8 cellular contexts compared by ENCODE assay signal in the genomic region with DNA sequence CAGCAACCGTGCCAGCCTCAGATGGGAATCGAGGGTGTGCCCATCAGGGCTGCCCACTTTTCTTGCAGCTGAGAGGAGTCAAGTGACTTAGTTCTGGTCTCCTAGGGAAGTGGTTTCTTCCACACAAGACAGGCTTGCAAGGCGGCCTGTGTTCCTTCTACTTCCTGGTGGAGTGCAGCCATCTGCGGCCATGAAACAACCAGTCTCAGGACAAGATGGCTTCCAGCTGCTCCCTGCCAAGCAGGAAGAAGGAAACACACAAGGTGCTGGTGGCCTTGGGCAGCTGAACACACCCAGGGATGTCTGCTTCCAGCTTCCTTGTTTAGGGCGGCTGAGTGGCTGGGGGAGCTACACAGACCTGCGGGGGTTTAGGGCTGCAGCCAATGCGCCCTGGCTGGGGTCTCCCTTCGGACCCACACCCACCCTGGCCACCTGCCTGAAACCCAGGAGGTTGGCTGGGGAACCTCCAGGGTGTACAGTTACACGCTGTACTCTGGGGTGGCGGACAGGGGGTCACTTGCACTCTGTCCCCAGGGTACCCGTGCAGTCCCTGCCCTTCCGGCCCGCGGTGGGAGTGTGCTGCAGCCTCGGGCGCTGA. TPM values are rescaled to one million over a fixed set of nuclear protein-coding genes. Genes with fewer than 3 reads are reported as not detected.
DNase-seq lines count a peak whose midpoint lies in the region; ATAC-seq and TF ChIP-seq lines count a peak whose summit lies in the region.

No MANE protein-coding gene starts in this region.

- H3K27ac Mint-ChIP-seq in memory B cell (peak overlapping the region; percentile 89), type B pancreatic cell (peak overlapping the region; percentile 96)

- H3K4me1 Mint-ChIP-seq in memory B cell (peaks cover 39% of the 10 kb centered on the region), type B pancreatic cell (ENCODE audit: unreplicated experiment) (peaks cover 12% of the 10 kb centered on the region)

- peaks cover 2% of the 10 kb centered on the region for H3K27me3 Mint-ChIP-seq in memory B cell
- peaks cover 14% of the 10 kb centered on the region for H3K27me3 Mint-ChIP-seq in type B pancreatic cell

- H3K27me3 ChIP-seq in BJ (ENCODE audit: control insufficient read depth, insufficient read depth, low read length), result no peaks in the 10 kb centered on the region

- TF ChIP-seq CTCF in BJ (IDR thresholded peaks at IDR 0.05; ENCODE audit: insufficient read depth, low read depth, low read length) (no peak), LNCaP clone FGC (IDR thresholded peaks at IDR 0.05; ENCODE audit: control insufficient read depth, extremely low read depth, insufficient read depth) (no peak), type B pancreatic cell (conservative IDR thresholded peaks at IDR 0.05) (no peak)

- H3K9me3 Mint-ChIP-seq in memory B cell, result peaks cover 1% of the 10 kb centered on the region
- peaks cover 4% of the 10 kb centered on the region for H3K9me3 Mint-ChIP-seq in type B pancreatic cell

- H3K4me3 Mint-ChIP-seq in memory B cell, result peak overlapping the region; percentile 97
- H3K4me3 Mint-ChIP-seq in type B pancreatic cell, result peak overlapping the region; percentile 93

- ATAC-seq in GM19463 (IDR thresholded peaks at IDR 0.05; ENCODE audit: unreplicated experiment) (peak; percentile 22), memory B cell (ENCODE audit: low read depth) (peak; percentile 26)

- peak overlapping the region; percentile 62 for H3K4me3 ChIP-seq in BJ (ENCODE audit: low read depth, low read length)
- peak overlapping the region; percentile 57 for H3K4me3 ChIP-seq in LNCaP clone FGC (ENCODE audit: low read depth, low read length)

- DNase-seq in BJ (ENCODE audit: low read depth) (no peak), LNCaP clone FGC (ENCODE audit: low read depth) (peak; percentile 56), caudate nucleus (lab: John Stamatoyannopoulos, UW) (peak in 5 of 61 donors; percentile 12 to 45 (median 38)), memory B cell (ENCODE audit: low spot score in 2 of 2) (no peak), type B pancreatic cell (ENCODE audit: extremely low spot score, unreplicated experiment) (no peak), NCI-H2171 (lab: John Stamatoyannopoulos, UW) (no peak), HK-2 (ENCODE audit: unreplicated experiment) (no peak)

- POLR2A ChIA-PET in BJ (lab: Charles Lee), result interaction anchor here (0.6 kb wide), 1 partner anchor 747 kb away, joined by 3 read pairs; no protein-coding TSS in a partner anchor

- peaks cover 2% of the 10 kb centered on the region for H3K36me3 Mint-ChIP-seq in memory B cell
- no peaks in the 10 kb centered on the region for H3K36me3 Mint-ChIP-seq in type B pancreatic cell

- CTCF ChIA-PET in BJ (lab: Yijun Ruan, JAX), result interaction anchor here (1.1 to 3.0 kb wide), 2 partner anchors 13 to 17 kb away, joined by 5 to 14 read pairs; no protein-coding TSS in a partner anchor

- peaks cover under 1% of the 10 kb centered on the region; the same call in 1 of the 2 replicates for H3K36me3 ChIP-seq in BJ (ENCODE audit: control insufficient read depth, insufficient read depth, low read length)

- peak overlapping the region; percentile 81 for H3K27ac ChIP-seq in caudate nucleus (ENCODE audit: low read depth, low read length)

RNA-seq across cellular contexts. Expression of gene PTPN18, which starts 34.7 kb away (rescaled TPM):
- polyA plus RNA-seq in BJ (2011; rRNA removed), result 21.0 and 24.4 TPM in 2 replicates
- 15.8 and 19.4 TPM in 2 replicates for polyA minus RNA-seq in BJ (2011; rRNA and poly(A)+ RNA removed)
- 35.8 and 37.5 TPM in 2 replicates for total RNA-seq in type B pancreatic cell (ENCODE audit: low replicate concordance)

RNA-seq across cellular contexts. Expression of gene IMP4, which starts 47.9 kb away (rescaled TPM):
- polyA plus RNA-seq in BJ (2011; rRNA removed), result 80.9 and 144 TPM in 2 replicates
- 44.3 and 103 TPM in 2 replicates for polyA minus RNA-seq in BJ (2011; rRNA and poly(A)+ RNA removed)
- 53.6 and 67.0 TPM in 2 replicates for total RNA-seq in type B pancreatic cell (ENCODE audit: low replicate concordance)
